ENCODE assay signal across 8 cellular contexts in genomic region chr6:20403766-20404640, GRCh38. TPM values are rescaled to one million over a fixed set of nuclear protein-coding genes. Genes with fewer than 3 reads are reported as not detected.
DNase-seq lines count a peak whose midpoint lies in the region; ATAC-seq and TF ChIP-seq lines count a peak whose summit lies in the region.

No MANE protein-coding gene starts in this region.

- TF ChIP-seq CTCF in dorsolateral prefrontal cortex (IDR thresholded peaks at IDR 0.05 in 54 of 56, conservative IDR thresholded peaks at IDR 0.05 in 2 of 56; ENCODE audit: low read depth in 1 of 56, partially characterized antibody in 56 of 56): no peak
- no peak for TF ChIP-seq CTCF in mucosa of descending colon (IDR thresholded peaks at IDR 0.05)

- DNase-seq in D341Med (ENCODE audit: low spot score): peak; percentile 43
- DNase-seq in NCI-H2227 treated with DMSO at 0.1 percent for 48 hours (lab: John Stamatoyannopoulos, UW): peak; percentile 4
- DNase-seq in activated CD4-positive, alpha-beta T cell treated with anti-CD3 and anti-CD28 coated beads, Interleukin-2, amount 50 U/mL, for 4 hours: peak; percentile 76 to 83
- peak in 3 of 10 donors; percentile 27 to 46 (median 35) for DNase-seq in dorsolateral prefrontal cortex
- peak in 1 of 3 donors; percentile 36 for DNase-seq in mucosa of descending colon
- peak; percentile 68 to 77 for DNase-seq in stimulated activated CD8-positive, alpha-beta memory T cell treated with anti-CD3 and anti-CD28 coated beads, Interleukin-7, amount 100 ng/mL, for 48 hours (ENCODE audit: extremely low read depth in 1 of 2, low read depth in 1 of 2)

- peak overlapping the region in 55 of 59 donors; percentile 20 to 91 (median 77) for H3K27ac ChIP-seq in dorsolateral prefrontal cortex

- no peaks in the 10 kb centered on the region for H3K9me3 ChIP-seq in mucosa of descending colon

- intact Hi-C loops in dorsolateral prefrontal cortex (cut with DNase I): loop anchor here (5.0 to 10.0 kb wide), 3 partner anchors 109 to 309 kb away; partner anchors contain the start of gene CDKAL1 (in 1 of the 2)
- intact Hi-C loops in mucosa of descending colon (cut with DNase I, micrococcal nuclease): no loop called here

- H3K36me3 ChIP-seq in mucosa of descending colon (ENCODE audit: low read depth): peaks cover 6% of the 10 kb centered on the region

- ATAC-seq in HG02623 (IDR thresholded peaks at IDR 0.05; ENCODE audit: unreplicated experiment): peak; percentile 0
- ATAC-seq in mucosa of descending colon: no peak
- no peak for ATAC-seq in GM19324 (IDR thresholded peaks at IDR 0.05; ENCODE audit: low FRiP score, unreplicated experiment)

- peaks cover 0 to 4% (median 0%) of the 10 kb centered on the region in 45 donors for H3K27me3 ChIP-seq in dorsolateral prefrontal cortex

- peaks cover 13% of the 10 kb centered on the region for H3K4me1 ChIP-seq in mucosa of descending colon (ENCODE audit: low read depth)

- H3K4me3 ChIP-seq in dorsolateral prefrontal cortex (peak overlapping the region; percentile 38 to 88 (median 71)), mucosa of descending colon (peak overlapping the region; percentile 46)

RNA-seq across cellular contexts. Expression of gene E2F3, which starts 2.3 kb away (rescaled TPM):
- total RNA-seq in dorsolateral prefrontal cortex (10 to 100 TPM in 71 of 120 experiments, 1 to 10 TPM in 49; 5.6 to 18.0 (median 10.5) TPM), mucosa of descending colon (10 to 100 TPM in 1 of 3 donors, 1 to 10 TPM in 2; 7.6 to 10.0 (median 7.9) TPM)

Comparison
In these comparisons a context has a peak if more than half of its experiments do, and no peak if none do; other contexts are left out.
1. intact Hi-C loops: an anchor here in dorsolateral prefrontal cortex (5.0 to 10.0 kb wide); none called in mucosa of descending colon.